In the genomic region with DNA sequence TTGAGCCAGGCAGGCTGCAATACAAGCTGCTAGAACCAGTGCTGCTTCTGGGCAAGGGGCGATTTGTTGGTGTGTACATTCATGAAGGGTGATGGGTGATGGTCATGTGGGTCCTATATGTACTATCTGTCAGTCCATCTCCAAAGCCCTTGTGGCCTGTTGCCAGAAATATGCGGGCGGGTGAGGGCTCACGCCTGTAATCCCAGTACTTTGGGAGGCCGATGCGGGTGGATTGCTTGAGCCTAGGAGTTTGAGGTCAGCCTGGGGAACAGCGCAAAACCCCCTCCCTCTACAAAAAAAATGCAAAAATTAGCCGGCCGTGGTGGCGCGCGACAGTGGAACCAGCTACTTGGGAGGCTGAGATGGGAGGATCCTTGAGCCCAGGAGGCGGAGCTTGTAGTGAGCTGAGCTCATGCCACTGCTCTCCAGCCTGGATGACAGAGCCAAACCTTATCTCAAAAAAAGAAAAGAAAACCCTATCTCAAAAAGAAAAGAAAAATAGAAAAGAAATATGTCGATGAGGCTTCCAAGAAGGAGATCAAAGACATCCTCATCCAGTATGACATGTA, we compare ENCODE assay signal across 8 cellular contexts.
"Had no signal": no experiment of that assay in that cellular context is flagged by ENCODE, and none has a peak within 500 bp of the region (broad histone marks: within the 10 kb centered on the region; RNA-seq: fewer than 3 reads in every experiment).

No MANE protein-coding gene starts in this region.

- H3K4me3 ChIP-seq: GM23248, HAP-1 had no signal

- H3K9ac ChIP-seq: GM23248 had no signal

- FAIRE-seq: HTR-8/SVneo had no signal

- H3K9me3 ChIP-seq: HAP-1 had no signal

- DNase-seq: GM23248, GOT3, H7, IMR-90, KBM-7 had no signal

- ATAC-seq: HCT116 had no signal

- H3K27ac ChIP-seq: GM23248 had no signal

- H3K36me3 ChIP-seq: HAP-1 had no signal

- H2AFZ ChIP-seq: GM23248 had no signal
